ENCODE assay signal across 10 cellular contexts in genomic region chr16:59991171-59991570, GRCh38.
"Had no signal": no experiment of that assay in that cellular context is flagged by ENCODE, and none has a peak within 500 bp of the region (broad histone marks: within the 10 kb centered on the region; RNA-seq: fewer than 3 reads in every experiment).

No MANE protein-coding gene starts in this region.

- FAIRE-seq: H1, H54 had no signal

- H3K27ac ChIP-seq: GM23248 had no signal

- H3K4me1 ChIP-seq: HAP-1 had no signal

- H3K4me2 ChIP-seq: GM23338 had no signal

- H2AFZ ChIP-seq: GM23248, GM23338 had no signal

- H3K9me3 ChIP-seq: HAP-1 had no signal

- H3K36me3 ChIP-seq: HAP-1 had no signal

- H3K4me3 ChIP-seq: GM23248, GM23338, HAP-1 had no signal

- DNase-seq: GM23248, GOT3, H7, H9, HFFc6 had no signal

- ATAC-seq: GM23338, HCT116 had no signal

- H3K9ac ChIP-seq: GM23248 had no signal
